Comparison of ENCODE assay signal across 32 cellular contexts in genomic region chr7:132345030-132345429, GRCh38.
"Had no signal": no experiment of that assay in that cellular context is flagged by ENCODE, and none has a peak within 500 bp of the region (broad histone marks: within the 10 kb centered on the region; RNA-seq: fewer than 3 reads in every experiment).

No MANE protein-coding gene starts in this region.

- H3K9ac ChIP-seq: KMS-11 had no signal

- H3K4me3 ChIP-seq: MG63 had no signal

- H3K36me3 ChIP-seq: MG63 had no signal

- H3K9me3 ChIP-seq: MG63 had no signal

- H3K4me2 ChIP-seq: KMS-11 had no signal

- H3K27ac ChIP-seq: KMS-11 had no signal

- DNase-seq: Karpas-422, Kasumi-1, MG63, MM.1S, MV-4-11, NCI-H1048, NCI-H1092, NCI-H1092 treated with DMSO at 0.1 percent for 48 hours, NCI-H1105, NCI-H1105 treated with DMSO at 0.1 percent for 48 hours, NCI-H1417, NCI-H1417 treated with DMSO at 0.1 percent for 48 hours, NCI-H1436, NCI-H1436 treated with DMSO at 0.1 percent for 48 hours, NCI-H146, NCI-H1694, NCI-H1694 treated with DMSO at 0.1 percent for 48 hours, NCI-H187, NCI-H187 treated with DMSO at 0.1 percent for 48 hours, NCI-H1930, NCI-H2029, NCI-H2029 treated with DMSO at 0.1 percent for 48 hours, NCI-H2081, NCI-H2081 treated with DMSO at 0.1 percent for 48 hours, NCI-H2107, NCI-H2171, NCI-H2171 treated with DMSO at 0.1 percent for 48 hours, NCI-H2227 treated with DMSO at 0.1 percent for 48 hours, NCI-H226, NCI-H345, NCI-H510A had no signal
